ENCODE assay signal across 10 cellular contexts in genomic region chr1:148389027-148389339, GRCh38.
A peak's percentile ranks its signal among the peaks of the same experiment; 100 is the strongest.
DNase-seq lines count a peak whose midpoint lies in the region; ATAC-seq, FAIRE-seq and TF ChIP-seq lines count a peak whose summit lies in the region.
"Had no signal": no experiment of that assay in that cellular context is flagged by ENCODE, and none has a peak within 500 bp of the region (broad histone marks: within the 10 kb centered on the region; RNA-seq: fewer than 3 reads in every experiment).

No MANE protein-coding gene starts in this region.

- H3K36me3 Mint-ChIP-seq in activated CD4-positive, alpha-beta T cell treated with anti-CD3 and anti-CD28 coated beads, Interleukin-2, amount 10 ng/mL, durations not matched to agents 7 days and 5 days (ENCODE audit: low read depth): peaks cover 2% of the 10 kb centered on the region

- TF ChIP-seq CTCF in GM12878 (IDR thresholded peaks at IDR 0.05 in 2 of 3, conservative IDR thresholded peaks at IDR 0.05 in 1 of 3; ENCODE audit: control insufficient read depth in 2 of 3, extremely low read depth in 1 of 3, insufficient read depth in 1 of 3, low read depth in 3 of 3, low read length in 3 of 3): no peak
- no peak for TF ChIP-seq CTCF in lower leg skin (IDR thresholded peaks at IDR 0.05)

- H3K36me3 ChIP-seq in GM12878 (ENCODE audit: control insufficient read depth in 2 of 2, insufficient read depth in 2 of 2, low read length in 1 of 2): no peaks in the 10 kb centered on the region
- H3K36me3 ChIP-seq in thymus (ENCODE audit: control insufficient read depth, insufficient read depth): no peaks in the 10 kb centered on the region
- H3K36me3 ChIP-seq: BLaER1 treated with 17β-estradiol and CSF1 and Interleukin-3, amounts not matched to agents 10 nM and 100 nM had no signal

- TSS peak; percentile 69 for BruUV-seq in GM12878 (replicated peaks; lab: Mats Ljungman, UMichigan)

- TF ChIP-seq EP300 in GM12878 (IDR thresholded peaks at IDR 0.05; ENCODE audit: borderline replicate concordance in 1 of 2, control insufficient read depth in 1 of 2, low read depth in 2 of 2, low read length in 2 of 2): no peak

- 33% methylated on average over 6 of the region's 6 CpGs for WGBS in GM12878 (ENCODE audit: insufficient coverage, insufficient replicate concordance, low lambda C conversion rate, missing lambda C conversion rate)
- WGBS in lower leg skin, 2 donors: 16 to 21% methylated on average over 6 of the region's 6 CpGs
- 35% methylated on average over 6 of the region's 6 CpGs for WGBS in thymus

- in situ Hi-C loops in GM12878 (cut with MboI): no loop called here

- no peaks in the 10 kb centered on the region for H4K20me1 ChIP-seq in GM12878 (ENCODE audit: control insufficient read depth, insufficient read depth)
- H4K20me1 ChIP-seq: BLaER1 treated with 17β-estradiol and CSF1 and Interleukin-3, amounts not matched to agents 10 nM and 100 nM had no signal

- H3K79me2 ChIP-seq in GM12878 (ENCODE audit: control insufficient read depth, insufficient read depth, low read length): no peaks in the 10 kb centered on the region

- H3K27me3 ChIP-seq in GM12878 (replicated peaks in 1 of 2; ENCODE audit: control insufficient read depth in 2 of 2, insufficient read depth in 2 of 2, low read length in 1 of 2) (no peaks in the 10 kb centered on the region), thymus (ENCODE audit: control insufficient read depth, insufficient read depth) (no peaks in the 10 kb centered on the region)
- H3K27me3 ChIP-seq: BLaER1 treated with 17β-estradiol and CSF1 and Interleukin-3, amounts not matched to agents 10 nM and 100 nM had no signal

- TF ChIP-seq RAD21 in GM12878 (IDR thresholded peaks at IDR 0.05; ENCODE audit: insufficient read depth, low read depth, low read length): no peak

- peak overlapping the region; percentile 45 for H3K4me2 ChIP-seq in GM12878 (ENCODE audit: control insufficient read depth, insufficient read depth)
- H3K4me2 ChIP-seq: BLaER1 treated with 17β-estradiol and CSF1 and Interleukin-3, amounts not matched to agents 10 nM and 100 nM had no signal

- TF ChIP-seq POLR2A in GM12878 (IDR thresholded peaks at IDR 0.05; ENCODE audit: low read depth, low read length) (no peak), lower leg skin (IDR thresholded peaks at IDR 0.05) (no peak)

- peak overlapping the region; percentile 49; the same call in 1 of the 2 replicates for H3K4me3 ChIP-seq in GM12878
- peak overlapping the region; percentile 32 for H3K4me3 ChIP-seq in lower leg skin (ENCODE audit: low read depth, poor library complexity, severe bottlenecking)
- peak overlapping the region; percentile 57 for H3K4me3 ChIP-seq in thymus (ENCODE audit: low read length)
- H3K4me3 ChIP-seq: BLaER1 treated with 17β-estradiol and CSF1 and Interleukin-3, amounts not matched to agents 10 nM and 100 nM; SK-N-MC had no signal

- H3K9me3 Mint-ChIP-seq in activated CD4-positive, alpha-beta T cell treated with anti-CD3 and anti-CD28 coated beads, Interleukin-2, amount 10 ng/mL, durations not matched to agents 7 days and 5 days: peaks cover 4% of the 10 kb centered on the region

- SMC1A ChIA-PET in GM12878 (lab: Charles Lee; ENCODE audit: uncharacterized antibody, unreplicated experiment): interaction anchor here (1.1 kb wide), 1 partner anchor 13 kb away, joined by 6 read pairs; no protein-coding TSS in a partner anchor

- POLR2A ChIA-PET in activated CD4-positive, alpha-beta T cell treated with anti-CD3 and anti-CD28 coated beads, Interleukin-2, amount 10 ng/mL, durations not matched to agents 7 days and 5 days (lab: Charles Lee): interaction anchor here (0.6 to 1.4 kb wide), 8 partner anchors 13 to 134 kb away, joined by 3 to 11 read pairs (median 4); no protein-coding TSS in a partner anchor
- POLR2A ChIA-PET in GM12878 (lab: Charles Lee): interaction anchor here (0.9 to 1.5 kb wide), 2 partner anchors 14 to 71 kb away, joined by 3 read pairs; no protein-coding TSS in a partner anchor

- H3K4me3 Mint-ChIP-seq in activated CD4-positive, alpha-beta T cell treated with anti-CD3 and anti-CD28 coated beads, Interleukin-2, amount 10 ng/mL, durations not matched to agents 7 days and 5 days: peak overlapping the region; percentile 83

- H3K9ac ChIP-seq in GM12878 (ENCODE audit: control insufficient read depth, insufficient read depth, low read length): no peak overlapping the region
- H3K9ac ChIP-seq: BLaER1 treated with 17β-estradiol and CSF1 and Interleukin-3, amounts not matched to agents 10 nM and 100 nM had no signal

- H3K27ac ChIP-seq in GM12878 (ENCODE audit: control insufficient read depth, insufficient read depth): no peak overlapping the region
- H3K27ac ChIP-seq in thymus (ENCODE audit: low read depth): peak overlapping the region; percentile 98
- H3K27ac ChIP-seq: BLaER1 treated with 17β-estradiol and CSF1 and Interleukin-3, amounts not matched to agents 10 nM and 100 nM; SK-N-MC had no signal

- peak overlapping the region; percentile 98 for H3K27ac Mint-ChIP-seq in activated CD4-positive, alpha-beta T cell treated with anti-CD3 and anti-CD28 coated beads, Interleukin-2, amount 10 ng/mL, durations not matched to agents 7 days and 5 days

- H3K4me1 Mint-ChIP-seq in activated CD4-positive, alpha-beta T cell treated with anti-CD3 and anti-CD28 coated beads, Interleukin-2, amount 10 ng/mL, durations not matched to agents 7 days and 5 days: peaks cover 49% of the 10 kb centered on the region

- intact Hi-C loops in GM12878 (cut with micrococcal nuclease; ENCODE audit: unreplicated experiment): loop anchor here (2.0 kb wide), 1 partner anchor 14 kb away; no protein-coding TSS in a partner anchor
- intact Hi-C loops in lower leg skin (cut with DNase I; ENCODE audit: low total_unique reads): no loop called here

- CTCF ChIA-PET in activated CD4-positive, alpha-beta T cell treated with anti-CD3 and anti-CD28 coated beads, Interleukin-2, amount 10 ng/mL, durations not matched to agents 7 days and 5 days (lab: Charles Lee): interaction anchor here (1.3 to 1.4 kb wide), 2 partner anchors 14 to 17 kb away, joined by 3 to 5 read pairs; no protein-coding TSS in a partner anchor
- CTCF ChIA-PET in GM12878 (lab: Yijun Ruan, JAX): interaction anchor here (0.7 kb wide), 1 partner anchor 17 kb away, joined by 3 read pairs; no protein-coding TSS in a partner anchor

- RAD21 ChIA-PET in GM12878 (lab: Charles Lee; ENCODE audit: unreplicated experiment): no interaction called here

- H3K9me3 ChIP-seq in GM12878 (replicated peaks; ENCODE audit: control insufficient read depth, insufficient read depth, low read length): no peaks in the 10 kb centered on the region; the same call in 2 of the 3 replicates
- H3K9me3 ChIP-seq in thymus (ENCODE audit: control insufficient read depth): no peaks in the 10 kb centered on the region

- H2AFZ ChIP-seq in GM12878 (ENCODE audit: control insufficient read depth, low read depth, low read length): peak overlapping the region; percentile 94

- H3K4me1 ChIP-seq in GM12878 (ENCODE audit: control insufficient read depth, insufficient read depth, low read length): no peaks in the 10 kb centered on the region
- H3K4me1 ChIP-seq in thymus (ENCODE audit: control insufficient read depth, insufficient read depth, low read length): no peaks in the 10 kb centered on the region

- FAIRE-seq in GM12878 (lab: Jason Lieb, UNC): no peak

- H3K27me3 Mint-ChIP-seq in activated CD4-positive, alpha-beta T cell treated with anti-CD3 and anti-CD28 coated beads, Interleukin-2, amount 10 ng/mL, durations not matched to agents 7 days and 5 days: no peaks in the 10 kb centered on the region

- ATAC-seq in GM12878: no peak
- no peak for ATAC-seq in HG03139 (IDR thresholded peaks at IDR 0.05; ENCODE audit: unreplicated experiment)

- no peak for DNase-seq in activated CD4-positive, alpha-beta T cell treated with anti-CD3 and anti-CD28 coated beads, Interleukin-2, amount 10 ng/mL, durations not matched to agents 7 days and 5 days
- DNase-seq in activated CD4-positive, alpha-beta T cell treated with anti-CD3 and anti-CD28 coated beads for 4 hours: no peak
- DNase-seq in GM12878 (ENCODE audit: low read depth, low spot score): no peak
- DNase-seq in lower leg skin (ENCODE audit: low spot score in 2 of 2): no peak
- DNase-seq in NCI-H1048 (lab: John Stamatoyannopoulos, UW): no peak
- DNase-seq in NCI-H2171 (lab: John Stamatoyannopoulos, UW): no peak

TF ChIP-seq in GM12878, 131 proteins besides CTCF, POLR2A, EP300 and RAD21 (continues in another document):
- TF ChIP-seq MLLT1 (IDR thresholded peaks at IDR 0.05): peak; percentile 94
- 0 out of 2 replicates have a peak, but pooled peaks have one; percentile 5 for TF ChIP-seq GABPA (IDR thresholded peaks at IDR 0.05; ENCODE audit: low read depth)
